ENCODE assay signal across 31 cellular contexts in genomic region chr4:6851431-6851830, GRCh38.
"Had no signal": no experiment of that assay in that cellular context is flagged by ENCODE, and none has a peak within 500 bp of the region (broad histone marks: within the 10 kb centered on the region; RNA-seq: fewer than 3 reads in every experiment).

No MANE protein-coding gene starts in this region.

- H3K9me3 ChIP-seq: MG63 had no signal

- H3K4me2 ChIP-seq: KMS-11 had no signal

- H3K27ac ChIP-seq: KMS-11 had no signal

- H3K9ac ChIP-seq: KMS-11 had no signal

- H3K27me3 ChIP-seq: MG63 had no signal

- H3K4me3 ChIP-seq: MG63 had no signal

- DNase-seq: Karpas-422, Kasumi-1, MG63, MM.1S, MV-4-11, NCI-H1048, NCI-H1092, NCI-H1092 treated with DMSO at 0.1 percent for 48 hours, NCI-H1417, NCI-H1417 treated with DMSO at 0.1 percent for 48 hours, NCI-H1436, NCI-H1436 treated with DMSO at 0.1 percent for 48 hours, NCI-H146, NCI-H1694, NCI-H1694 treated with DMSO at 0.1 percent for 48 hours, NCI-H187, NCI-H187 treated with DMSO at 0.1 percent for 48 hours, NCI-H1930, NCI-H2029, NCI-H2029 treated with DMSO at 0.1 percent for 48 hours, NCI-H2081, NCI-H2081 treated with DMSO at 0.1 percent for 48 hours, NCI-H2107, NCI-H2171, NCI-H2227 treated with DMSO at 0.1 percent for 48 hours, NCI-H226, NCI-H345, NCI-H446, NCI-H446 treated with DMSO at 0.1 percent for 48 hours, NCI-H510A treated with DMSO at 0.1 percent for 48 hours had no signal
